Comparison of ENCODE assay signal across 19 cellular contexts in the genomic region with DNA sequence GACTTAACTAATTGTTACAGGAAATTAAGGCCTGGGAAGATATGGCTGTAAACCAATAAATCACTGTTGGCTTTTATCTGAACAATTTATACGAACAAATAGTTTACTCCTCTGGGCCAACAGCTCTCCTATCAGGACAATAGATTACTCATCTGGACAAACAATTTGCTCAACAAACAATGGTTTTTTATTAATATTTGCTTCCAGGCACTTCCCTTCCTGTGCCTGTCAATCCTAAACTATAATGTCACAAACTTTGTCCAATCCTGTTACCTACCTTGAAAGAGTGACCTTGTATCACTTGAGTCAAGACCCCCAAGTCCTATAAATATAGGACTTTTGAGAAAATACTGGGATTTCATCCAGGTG.
"Had no signal": no experiment of that assay in that cellular context is flagged by ENCODE, and none has a peak within 500 bp of the region (broad histone marks: within the 10 kb centered on the region; RNA-seq: fewer than 3 reads in every experiment).

No MANE protein-coding gene starts in this region.

- H3K4me2 ChIP-seq: neural progenitor cell had no signal

- H3K27ac ChIP-seq: colonic mucosa, lower lobe of right lung, neural progenitor cell, ovary, right lobe of liver, stomach, thoracic aorta, transverse colon had no signal

- H3K4me1 ChIP-seq: colonic mucosa, left lung, lower lobe of right lung, neural progenitor cell, right lobe of liver, stomach, transverse colon had no signal

- DNase-seq: colonic mucosa; effector CD4-positive, alpha-beta T cell; endodermal cell; foreskin melanocyte; head of caudate nucleus; islet precursor cell; left lung; lower lobe of right lung; nucleus accumbens; ovary; right lobe of liver; stimulated activated CD4-positive, alpha-beta T cell treated with anti-CD3 and anti-CD28 coated beads, Interleukin-12 subunit alpha, Interleukin-12 subunit beta, amount 100 ng/mL, for 4 hours; stimulated activated naive CD4-positive, alpha-beta T cell; stomach; substantia nigra; transverse colon had no signal

- H3K4me3 ChIP-seq: colonic mucosa, left lung, lower lobe of right lung, neural progenitor cell, ovary, right lobe of liver, stomach, thoracic aorta, transverse colon had no signal

- H3K36me3 ChIP-seq: colonic mucosa, left lung, lower lobe of right lung, neural progenitor cell, ovary, right lobe of liver, stomach, thoracic aorta, transverse colon had no signal

- H3K9me3 ChIP-seq: colonic mucosa, left lung, lower lobe of right lung, ovary, right lobe of liver, stomach, thoracic aorta, transverse colon had no signal

- H3K27me3 ChIP-seq: colonic mucosa, left lung, neural progenitor cell, ovary, right lobe of liver, stomach, transverse colon had no signal

- ATAC-seq: left lung; lower lobe of right lung; natural killer cell treated with Interleukin-12 subunit alpha and Interleukin-12 subunit beta and Interleukin-15 and Interleukin-18, amount 100 ng/mL, for 72 hours had no signal

- H2AFZ ChIP-seq: neural progenitor cell had no signal

- H3K9ac ChIP-seq: neural progenitor cell had no signal
